Comparison of ENCODE assay signal across 14 cellular contexts in genomic region chr22:46584081-46584903, GRCh38. TPM values are rescaled to one million over a fixed set of nuclear protein-coding genes. Genes with fewer than 3 reads are reported as not detected.
DNase-seq lines count a peak whose midpoint lies in the region; ATAC-seq and TF ChIP-seq lines count a peak whose summit lies in the region.
"Had no signal": no experiment of that assay in that cellular context is flagged by ENCODE, and none has a peak within 500 bp of the region (broad histone marks: within the 10 kb centered on the region; RNA-seq: fewer than 3 reads in every experiment).

No MANE protein-coding gene starts in this region.

- H3K27ac ChIP-seq in HUES6 (ENCODE audit: low read depth, low read length): no peak overlapping the region
- H3K27ac ChIP-seq in endodermal cell (ENCODE audit: low read depth, low read length): no peak overlapping the region
- no peak overlapping the region for H3K27ac ChIP-seq in mesendoderm (ENCODE audit: low read depth, low read length)
- no peak overlapping the region for H3K27ac ChIP-seq in SK-N-SH (ENCODE audit: low read depth in 2 of 2, low read length in 1 of 2)
- H3K27ac ChIP-seq: parathyroid adenoma, testis had no signal

- ATAC-seq in HG03342 (IDR thresholded peaks at IDR 0.05; ENCODE audit: unreplicated experiment): no peak
- ATAC-seq: T-helper 17 cell had no signal

- TF ChIP-seq CTCF in endodermal cell (conservative IDR thresholded peaks at IDR 0.05): no peak
- TF ChIP-seq CTCF in SK-N-SH (IDR thresholded peaks at IDR 0.05): no peak

- H3K4me3 ChIP-seq in HUES6 (ENCODE audit: low read depth, low read length) (peak overlapping the region; percentile 2; the same call in 1 of the 2 replicates), endodermal cell (ENCODE audit: low read length) (no peak overlapping the region), mesendoderm (ENCODE audit: low read length) (no peak overlapping the region), SK-N-SH (ENCODE audit: low read depth in 2 of 2, low read length in 1 of 2) (no peak overlapping the region)
- H3K4me3 ChIP-seq: testis had no signal

- H3K36me3 ChIP-seq in HUES6 (ENCODE audit: control insufficient read depth, insufficient read depth, low read length) (no peaks in the 10 kb centered on the region), endodermal cell (ENCODE audit: control insufficient read depth, insufficient read depth, low read length) (no peaks in the 10 kb centered on the region), mesendoderm (ENCODE audit: control insufficient read depth, insufficient read depth, low read length) (no peaks in the 10 kb centered on the region), SK-N-SH (replicated peaks in 1 of 2; ENCODE audit: control insufficient read depth in 1 of 2, insufficient read depth in 2 of 2, low read length in 1 of 2) (no peaks in the 10 kb centered on the region)

- CTCF ChIA-PET in SK-N-SH (lab: Yijun Ruan, JAX): no interaction called here

- no peak overlapping the region for H4K8ac ChIP-seq in mesendoderm (ENCODE audit: low read depth, low read length)

- no peak for TF ChIP-seq EP300 in SK-N-SH (IDR thresholded peaks at IDR 0.05; ENCODE audit: borderline replicate concordance in 1 of 2, low read depth in 1 of 2, low read length in 1 of 2)

- no peak overlapping the region for H3K18ac ChIP-seq in mesendoderm (ENCODE audit: low read length)

- H3K27me3 ChIP-seq in HUES6 (ENCODE audit: control insufficient read depth, insufficient read depth, low read length) (no peaks in the 10 kb centered on the region; the same call in 1 of the 2 replicates), endodermal cell (ENCODE audit: control insufficient read depth, insufficient read depth, low read length, poor library complexity, severe bottlenecking) (no peaks in the 10 kb centered on the region), mesendoderm (ENCODE audit: insufficient read depth, low read length, poor library complexity) (no peaks in the 10 kb centered on the region), SK-N-SH (ENCODE audit: insufficient read depth) (no peaks in the 10 kb centered on the region)
- H3K27me3 ChIP-seq: testis had no signal

- peaks cover 57% of the 10 kb centered on the region for H3K4me1 ChIP-seq in HUES6 (ENCODE audit: control insufficient read depth, insufficient read depth, low read length)
- peaks cover 9% of the 10 kb centered on the region for H3K4me1 ChIP-seq in endodermal cell (ENCODE audit: control insufficient read depth, insufficient read depth, low read length)
- H3K4me1 ChIP-seq in mesendoderm (ENCODE audit: control insufficient read depth, low read depth, low read length): peaks cover 9% of the 10 kb centered on the region
- peaks cover 0 to 39% of the 10 kb centered on the region in 2 experiments; a peak in 2 of 4 replicates for H3K4me1 ChIP-seq in SK-N-SH (ENCODE audit: control insufficient read depth in 1 of 2, insufficient read depth in 2 of 2, low read depth in 1 of 2, low read length in 1 of 2)
- H3K4me1 ChIP-seq: parathyroid adenoma had no signal

- H4K20me1 ChIP-seq in SK-N-SH (ENCODE audit: insufficient read depth): no peaks in the 10 kb centered on the region

- H3K27me3 Mint-ChIP-seq in endodermal cell (ENCODE audit: insufficient read depth): no peaks in the 10 kb centered on the region
- H3K27me3 Mint-ChIP-seq: CD4-positive, alpha-beta memory T cell; T-helper 17 cell had no signal

- no peak overlapping the region for H2BK5ac ChIP-seq in mesendoderm (ENCODE audit: low read length)

- H3K9me2 ChIP-seq in SK-N-SH: no peaks in the 10 kb centered on the region

- H3K56ac ChIP-seq in mesendoderm (ENCODE audit: low read length): peak overlapping the region; percentile 67

- no peaks in the 10 kb centered on the region for H3F3A ChIP-seq in SK-N-SH (replicated peaks; ENCODE audit: insufficient read depth)

- no peak overlapping the region for H2BK15ac ChIP-seq in mesendoderm (replicated peaks; ENCODE audit: low read depth)

- peak overlapping the region; percentile 32 for H3K4me3 Mint-ChIP-seq in endodermal cell
- H3K4me3 Mint-ChIP-seq: CD4-positive, alpha-beta memory T cell; T-helper 17 cell had no signal

- H3K9me3 Mint-ChIP-seq in endodermal cell: no peaks in the 10 kb centered on the region
- H3K9me3 Mint-ChIP-seq: CD4-positive, alpha-beta memory T cell had no signal

- no peak overlapping the region for H2AK5ac ChIP-seq in mesendoderm (ENCODE audit: low read length)

- H3K9ac ChIP-seq in HUES6 (ENCODE audit: low read length) (peak overlapping the region; percentile 19), endodermal cell (ENCODE audit: extremely low read depth, low read length, poor library complexity, severe bottlenecking) (peak overlapping the region; percentile 13), mesendoderm (ENCODE audit: low read length) (peak overlapping the region; percentile 8), SK-N-SH (no peak overlapping the region)
- H3K9ac ChIP-seq: parathyroid adenoma had no signal

- no peaks in the 10 kb centered on the region for H3K36me3 Mint-ChIP-seq in endodermal cell (ENCODE audit: low read depth)
- H3K36me3 Mint-ChIP-seq: CD4-positive, alpha-beta memory T cell had no signal

- H3K4ac ChIP-seq in mesendoderm (ENCODE audit: low read depth, low read length): no peak overlapping the region

- H3K27ac Mint-ChIP-seq in endodermal cell: peak overlapping the region; percentile 58
- H3K27ac Mint-ChIP-seq: T-helper 17 cell had no signal

- H4K5ac ChIP-seq in mesendoderm (ENCODE audit: low read length): no peak overlapping the region

- H3K9me3 ChIP-seq in HUES6 (ENCODE audit: control insufficient read depth, insufficient read depth, low read depth, low read length): no peaks in the 10 kb centered on the region
- no peaks in the 10 kb centered on the region for H3K9me3 ChIP-seq in endodermal cell (ENCODE audit: control insufficient read depth, low read length)
- no peaks in the 10 kb centered on the region for H3K9me3 ChIP-seq in SK-N-SH
- H3K9me3 ChIP-seq: testis had no signal

- H3K79me1 ChIP-seq in mesendoderm (ENCODE audit: low read length): peaks cover 9% of the 10 kb centered on the region

- POLR2A ChIA-PET in SK-N-SH (lab: Yijun Ruan, JAX): no interaction called here

- no peak for TF ChIP-seq RAD21 in SK-N-SH (IDR thresholded peaks at IDR 0.05; ENCODE audit: low read length)

- DNase-seq in AG08396 (ENCODE audit: low spot score) (peak; percentile 52), endodermal cell (peak; percentile 73), mesendoderm (peak; percentile 40), SW 1271 (lab: John Stamatoyannopoulos, UW) (no peak), SK-N-SH (no peak)
- DNase-seq in activated CD4-positive, alpha-beta T cell treated with anti-CD3 and anti-CD28 coated beads for 48 hours: no peak
- DNase-seq: CD4-positive, alpha-beta memory T cell; erythroblast; HCEC 1CT; T-helper 17 cell; testis had no signal

- no peak overlapping the region for H3K4me2 ChIP-seq in mesendoderm (ENCODE audit: low read length)
- no peak overlapping the region for H3K4me2 ChIP-seq in SK-N-SH

- no peaks in the 10 kb centered on the region for H3K79me2 ChIP-seq in mesendoderm (ENCODE audit: control insufficient read depth, insufficient read depth, low read length)
- H3K79me2 ChIP-seq in SK-N-SH (ENCODE audit: insufficient read depth): no peaks in the 10 kb centered on the region

- H2BK120ac ChIP-seq in mesendoderm (ENCODE audit: low read depth, low read length): no peak overlapping the region

- H3K23ac ChIP-seq in mesendoderm (ENCODE audit: low read length): no peak overlapping the region

- WGBS in endodermal cell (ENCODE audit: insufficient coverage in 1 of 2, insufficient read length in 1 of 2), 2 experiments: 64 to 67% methylated on average over 28 to 41 of the region's 41 CpGs
- no CpG with 5 or more reads among the region's 41 CpGs for WGBS in mesendoderm (ENCODE audit: extremely low coverage, insufficient coverage, low lambda C conversion rate)
- 90% methylated on average over 36 of the region's 41 CpGs for WGBS in SK-N-SH (ENCODE audit: low lambda C conversion rate)

- peaks cover 28% of the 10 kb centered on the region for H3K4me1 Mint-ChIP-seq in endodermal cell

- H2AFZ ChIP-seq in SK-N-SH (ENCODE audit: low read depth): no peak overlapping the region
- H2AFZ ChIP-seq: parathyroid adenoma had no signal

TF ChIP-seq in SK-N-SH, 30 proteins besides CTCF, POLR2A, EP300 and RAD21:
- TF ChIP-seq SMC3 (IDR thresholded peaks at IDR 0.05; ENCODE audit: low read depth, low read length): no peak
- no peak for TF ChIP-seq NFIC (IDR thresholded peaks at IDR 0.05; ENCODE audit: borderline replicate concordance)
- TF ChIP-seq TCF12 (IDR thresholded peaks at IDR 0.05): no peak

RNA-seq across cellular contexts. Expression of gene GRAMD4, which starts 35.9 kb away (rescaled TPM):
- 10 to 100 TPM; 38.0 to 43.3 TPM for total RNA-seq in endodermal cell
- 32.1 TPM for polyA plus RNA-seq in endodermal cell (2013, experiment 1 of 2)
- polyA plus RNA-seq in endodermal cell (2013, experiment 2 of 2): 27.6 TPM
- polyA plus RNA-seq in mesendoderm (2013, experiment 1 of 2): 5.7 TPM
- polyA plus RNA-seq in mesendoderm (2013, experiment 2 of 2): 6.5 TPM
- 13.5 and 15.5 TPM in 2 replicates for polyA plus RNA-seq in SK-N-SH (2012; rRNA removed)
- 7.8 and 11.0 TPM in 2 replicates for polyA plus RNA-seq in SK-N-SH (2012; cell fraction: cytosol; rRNA removed)
- 22.3 and 31.8 TPM in 2 replicates for polyA plus RNA-seq in SK-N-SH (2012; cell fraction: nucleus; rRNA removed)

RNA-seq across cellular contexts. Expression of gene CELSR1, which starts 46.9 kb away (rescaled TPM):
- total RNA-seq in endodermal cell: 10 to 100 TPM; 24.4 to 34.1 TPM
- polyA plus RNA-seq in endodermal cell (2013, experiment 1 of 2): 27.1 TPM
- 27.1 TPM for polyA plus RNA-seq in endodermal cell (2013, experiment 2 of 2)
- polyA plus RNA-seq in mesendoderm (2013, experiment 1 of 2): 4.0 TPM
- 4.0 TPM for polyA plus RNA-seq in mesendoderm (2013, experiment 2 of 2)
- 1.8 and 5.0 TPM in 2 replicates for polyA plus RNA-seq in SK-N-SH (2012; rRNA removed)
- 2.0 and 3.3 TPM in 2 replicates for polyA plus RNA-seq in SK-N-SH (2012; cell fraction: cytosol; rRNA removed)
- polyA plus RNA-seq in SK-N-SH (2012; cell fraction: nucleus; rRNA removed): 4.3 and 5.2 TPM in 2 replicates

Comparison
In these comparisons a context has a peak if more than half of its experiments do, and no peak if none do; other contexts are left out.
1. DNase-seq: peak in AG08396 (single experiment), endodermal cell (single experiment) and mesendoderm (single experiment); none in SW 1271 (0 of 2), SK-N-SH (single experiment) and activated CD4-positive, alpha-beta T cell treated with anti-CD3 and anti-CD28 coated beads for 48 hours (single experiment).